Comparison of ENCODE assay signal across 23 cellular contexts in genomic region chrX:48664156-48664555, GRCh38. TPM values are rescaled to one million over a fixed set of nuclear protein-coding genes. Genes with fewer than 3 reads are reported as not detected.
A peak's percentile ranks its signal among the peaks of the same experiment; 100 is the strongest.
DNase-seq lines count a peak whose midpoint lies in the region; ATAC-seq and TF ChIP-seq lines count a peak whose summit lies in the region.
"Had no signal": no experiment of that assay in that cellular context is flagged by ENCODE, and none has a peak within 500 bp of the region (broad histone marks: within the 10 kb centered on the region; RNA-seq: fewer than 3 reads in every experiment).

No MANE protein-coding gene starts in this region.

- H3K4me3 ChIP-seq in OCI-LY7 (ENCODE audit: low read depth, low read length, poor library complexity, severe bottlenecking) (no peak overlapping the region), colonic mucosa (no peak overlapping the region), SK-N-SH (ENCODE audit: low read depth in 2 of 2, low read length in 1 of 2) (no peak overlapping the region)
- H3K4me3 ChIP-seq: BLaER1 had no signal

- H3K9ac ChIP-seq in colonic mucosa (ENCODE audit: low read depth in 2 of 2, low read length in 2 of 2) = no peak overlapping the region
- H3K9ac ChIP-seq in SK-N-SH = no peak overlapping the region
- H3K9ac ChIP-seq: BLaER1 had no signal

- H3K36me3 ChIP-seq in OCI-LY7 (ENCODE audit: insufficient read depth, low read length) (no peaks in the 10 kb centered on the region; the same call in 1 of the 2 replicates), colonic mucosa (no peaks in the 10 kb centered on the region), SK-N-SH (replicated peaks in 1 of 2; ENCODE audit: control insufficient read depth in 1 of 2, insufficient read depth in 2 of 2, low read length in 1 of 2) (no peaks in the 10 kb centered on the region)
- H3K36me3 ChIP-seq: BE2C, BLaER1 had no signal

- peaks cover 6% of the 10 kb centered on the region for H3K4me1 Mint-ChIP-seq in activated T-cell treated with anti-CD3 and anti-CD28 coated beads, Interleukin-2, amount 50 U/mL, for 72 hours (ENCODE audit: low read depth)
- H3K4me1 Mint-ChIP-seq in activated T-helper 17 cell treated with anti-CD3 and anti-CD28 coated beads, Interleukin-2, amount 50 U/mL, for 72 hours = peaks cover 6% of the 10 kb centered on the region
- peaks cover 12% of the 10 kb centered on the region for H3K4me1 Mint-ChIP-seq in stimulated activated effector memory CD8-positive, alpha-beta T cell treated with anti-CD3 and anti-CD28 coated beads, Interleukin-12 subunit alpha, Interleukin-12 subunit beta, amount 100 ng/mL, for 72 hours

- H2AFZ ChIP-seq in OCI-LY7 (ENCODE audit: low read length) = no peak overlapping the region
- H2AFZ ChIP-seq in SK-N-SH (ENCODE audit: low read depth) = no peak overlapping the region

- no TSS peak for BruUV-seq in OCI-LY7 (replicated peaks; lab: Mats Ljungman, UMichigan)

- H3K27ac ChIP-seq in OCI-LY7 (ENCODE audit: low read depth, low read length, poor library complexity, severe bottlenecking) (peak overlapping the region; percentile 28), colonic mucosa (no peak overlapping the region), SK-N-SH (ENCODE audit: low read depth in 2 of 2, low read length in 1 of 2) (no peak overlapping the region)
- H3K27ac ChIP-seq: BLaER1 had no signal

- H3F3A ChIP-seq in SK-N-SH (replicated peaks; ENCODE audit: insufficient read depth) = no peaks in the 10 kb centered on the region

- H3K4me2 ChIP-seq in OCI-LY7 (ENCODE audit: low read length) (no peak overlapping the region), SK-N-SH (no peak overlapping the region)
- H3K4me2 ChIP-seq: BLaER1 had no signal

- no peak for TF ChIP-seq EP300 in SK-N-SH (IDR thresholded peaks at IDR 0.05; ENCODE audit: borderline replicate concordance in 1 of 2, low read depth in 1 of 2, low read length in 1 of 2)

- TF ChIP-seq CTCF in OCI-LY7 (conservative IDR thresholded peaks at IDR 0.05; ENCODE audit: low read length) (no peak), colonic mucosa (IDR thresholded peaks at IDR 0.05) (no peak), SK-N-SH (IDR thresholded peaks at IDR 0.05) (no peak)

- H3K9me3 ChIP-seq in OCI-LY7 (ENCODE audit: low read length) = no peaks in the 10 kb centered on the region
- no peaks in the 10 kb centered on the region for H3K9me3 ChIP-seq in colonic mucosa
- H3K9me3 ChIP-seq in SK-N-SH = no peaks in the 10 kb centered on the region
- H3K9me3 ChIP-seq: BE2C had no signal

- WGBS in SK-N-SH (ENCODE audit: low lambda C conversion rate) = 53% methylated on average over 1 of the region's 1 CpG

- H3K9me3 Mint-ChIP-seq in activated T-cell treated with anti-CD3 and anti-CD28 coated beads, Interleukin-2, amount 50 U/mL, for 72 hours = no peaks in the 10 kb centered on the region
- H3K9me3 Mint-ChIP-seq in activated T-helper 17 cell treated with anti-CD3 and anti-CD28 coated beads, Interleukin-2, amount 50 U/mL, for 72 hours = no peaks in the 10 kb centered on the region
- no peaks in the 10 kb centered on the region for H3K9me3 Mint-ChIP-seq in stimulated activated effector memory CD8-positive, alpha-beta T cell treated with anti-CD3 and anti-CD28 coated beads, Interleukin-12 subunit alpha, Interleukin-12 subunit beta, amount 100 ng/mL, for 72 hours
- H3K9me3 Mint-ChIP-seq: CD4-positive, alpha-beta memory T cell; CD4-positive, CD25-positive, alpha-beta regulatory T cell; CD8-positive, alpha-beta memory T cell had no signal

- H4K20me1 ChIP-seq in OCI-LY7 (ENCODE audit: insufficient read depth, low read length) (no peaks in the 10 kb centered on the region), SK-N-SH (ENCODE audit: insufficient read depth) (no peaks in the 10 kb centered on the region)
- H4K20me1 ChIP-seq: BLaER1 had no signal

- H3K4me1 ChIP-seq in OCI-LY7 (ENCODE audit: insufficient read depth, low read length, poor library complexity, severe bottlenecking) = peaks cover 39% of the 10 kb centered on the region
- H3K4me1 ChIP-seq in colonic mucosa = no peaks in the 10 kb centered on the region
- H3K4me1 ChIP-seq in SK-N-SH (ENCODE audit: control insufficient read depth in 1 of 2, insufficient read depth in 2 of 2, low read depth in 1 of 2, low read length in 1 of 2) = no peaks in the 10 kb centered on the region
- H3K4me1 ChIP-seq: BE2C had no signal

- no peak for DNase-seq in activated T-cell treated with anti-CD3 and anti-CD28 coated beads, Interleukin-2, amount 50 U/mL, for 72 hours
- no peak for DNase-seq in activated T-cell treated with anti-CD3 and anti-CD28 coated beads, Interleukin-2, amount 50 U/mL, for 1 hour
- DNase-seq in OCI-LY7 (ENCODE audit: low spot score) = no peak
- no peak for DNase-seq in stimulated activated effector memory CD8-positive, alpha-beta T cell treated with anti-CD3 and anti-CD28 coated beads, Interleukin-12 subunit alpha, Interleukin-12 subunit beta, amount 100 ng/mL, for 72 hours (ENCODE audit: low spot score in 2 of 2)
- DNase-seq in stimulated activated CD4-positive, alpha-beta T cell treated with anti-CD3 and anti-CD28 coated beads, Interleukin-12 subunit alpha, Interleukin-12 subunit beta, amount 100 ng/mL, for 4 hours = no peak
- DNase-seq in colonic mucosa = no peak
- no peak for DNase-seq in SK-N-SH
- DNase-seq: 8988T; ACHN; BE2C; C1 segment of cervical spinal cord; CD4-positive, alpha-beta memory T cell; CD4-positive, CD25-positive, alpha-beta regulatory T cell; CD8-positive, alpha-beta memory T cell; COR-L47; DMS 273 treated with DMSO at 0.1 percent for 48 hours; DMS153; DMS79 treated with DMSO at 0.1 percent for 48 hours; GF-D8 had no signal

- H3K27ac Mint-ChIP-seq in activated T-cell treated with anti-CD3 and anti-CD28 coated beads, Interleukin-2, amount 50 U/mL, for 72 hours = peak overlapping the region; percentile 75
- H3K27ac Mint-ChIP-seq in activated T-helper 17 cell treated with anti-CD3 and anti-CD28 coated beads, Interleukin-2, amount 50 U/mL, for 72 hours = peak overlapping the region; percentile 48
- no peak overlapping the region for H3K27ac Mint-ChIP-seq in stimulated activated effector memory CD8-positive, alpha-beta T cell treated with anti-CD3 and anti-CD28 coated beads, Interleukin-12 subunit alpha, Interleukin-12 subunit beta, amount 100 ng/mL, for 72 hours
- H3K27ac Mint-ChIP-seq: CD14-positive monocyte; CD8-positive, alpha-beta memory T cell had no signal

- H3K27me3 ChIP-seq in colonic mucosa (no peaks in the 10 kb centered on the region), SK-N-SH (ENCODE audit: insufficient read depth) (no peaks in the 10 kb centered on the region; the same call in 1 of the 2 replicates)
- H3K27me3 ChIP-seq: BE2C had no signal

- no peak overlapping the region for H3K4me3 Mint-ChIP-seq in activated T-cell treated with anti-CD3 and anti-CD28 coated beads, Interleukin-2, amount 50 U/mL, for 72 hours
- no peak overlapping the region for H3K4me3 Mint-ChIP-seq in activated T-helper 17 cell treated with anti-CD3 and anti-CD28 coated beads, Interleukin-2, amount 50 U/mL, for 72 hours
- no peak overlapping the region for H3K4me3 Mint-ChIP-seq in stimulated activated effector memory CD8-positive, alpha-beta T cell treated with anti-CD3 and anti-CD28 coated beads, Interleukin-12 subunit alpha, Interleukin-12 subunit beta, amount 100 ng/mL, for 72 hours
- H3K4me3 Mint-ChIP-seq: CD14-positive monocyte; CD4-positive, alpha-beta memory T cell; CD4-positive, CD25-positive, alpha-beta regulatory T cell; CD8-positive, alpha-beta memory T cell had no signal

- ATAC-seq in activated T-cell treated with anti-CD3 and anti-CD28 coated beads, Interleukin-2, amount 50 U/mL, for 72 hours (replicated peaks in 1 of 2) = peak; percentile 40 to 81
- peak; percentile 43 for ATAC-seq in activated T-helper 17 cell treated with anti-CD3 and anti-CD28 coated beads, Interleukin-2, amount 50 U/mL, for 72 hours (replicated peaks)
- peak; percentile 66 for ATAC-seq in stimulated activated effector memory CD8-positive, alpha-beta T cell treated with anti-CD3 and anti-CD28 coated beads, Interleukin-12 subunit alpha, Interleukin-12 subunit beta, amount 100 ng/mL, for 72 hours

- H3K9me2 ChIP-seq in OCI-LY7 (ENCODE audit: insufficient read depth, low read length) = no peaks in the 10 kb centered on the region
- no peaks in the 10 kb centered on the region for H3K9me2 ChIP-seq in SK-N-SH

- POLR2A ChIA-PET in OCI-LY7 (lab: Charles Lee) = interaction anchor here (1.2 kb wide), 1 partner anchor 19 kb away, joined by 3 read pairs; the partner anchor contains the start of gene WAS
- POLR2A ChIA-PET in SK-N-SH (lab: Yijun Ruan, JAX) = no interaction called here

- CTCF ChIA-PET in OCI-LY7 (lab: Charles Lee; ENCODE audit: unreplicated experiment) (no interaction called here), SK-N-SH (lab: Yijun Ruan, JAX) (interaction anchor here (0.9 kb wide), 1 partner anchor 16 kb away, joined by 3 read pairs; no protein-coding TSS in a partner anchor)

- no peak for TF ChIP-seq RAD21 in SK-N-SH (IDR thresholded peaks at IDR 0.05; ENCODE audit: low read length)

- H3K36me3 Mint-ChIP-seq in activated T-cell treated with anti-CD3 and anti-CD28 coated beads, Interleukin-2, amount 50 U/mL, for 72 hours (ENCODE audit: insufficient read depth in 2 of 2) = peaks cover 0 to 1% of the 10 kb centered on the region in 2 donors
- H3K36me3 Mint-ChIP-seq in activated T-helper 17 cell treated with anti-CD3 and anti-CD28 coated beads, Interleukin-2, amount 50 U/mL, for 72 hours (ENCODE audit: low read depth) = no peaks in the 10 kb centered on the region
- H3K36me3 Mint-ChIP-seq in stimulated activated effector memory CD8-positive, alpha-beta T cell treated with anti-CD3 and anti-CD28 coated beads, Interleukin-12 subunit alpha, Interleukin-12 subunit beta, amount 100 ng/mL, for 72 hours = no peaks in the 10 kb centered on the region
- H3K36me3 Mint-ChIP-seq: CD14-positive monocyte; CD4-positive, alpha-beta memory T cell; CD4-positive, CD25-positive, alpha-beta regulatory T cell; CD8-positive, alpha-beta memory T cell had no signal

- H3K27me3 Mint-ChIP-seq in activated T-cell treated with anti-CD3 and anti-CD28 coated beads, Interleukin-2, amount 50 U/mL, for 72 hours (ENCODE audit: low read depth) = peaks cover 7% of the 10 kb centered on the region
- no peaks in the 10 kb centered on the region for H3K27me3 Mint-ChIP-seq in activated T-helper 17 cell treated with anti-CD3 and anti-CD28 coated beads, Interleukin-2, amount 50 U/mL, for 72 hours
- H3K27me3 Mint-ChIP-seq: CD4-positive, alpha-beta memory T cell; CD4-positive, CD25-positive, alpha-beta regulatory T cell had no signal

- intact Hi-C loops in OCI-LY7 (cut with micrococcal nuclease; ENCODE audit: unreplicated experiment) = no loop called here
- intact Hi-C loops in colonic mucosa (cut with DNase I) = no loop called here

- H3K79me2 ChIP-seq in OCI-LY7 (ENCODE audit: insufficient read depth, low read depth, low read length) (no peaks in the 10 kb centered on the region), SK-N-SH (ENCODE audit: insufficient read depth) (no peaks in the 10 kb centered on the region)

RNA-seq across cellular contexts. Expression of gene WAS, which starts 19.4 kb away (rescaled TPM):
- 10 to 100 TPM; 81.4 to 83.9 TPM for total RNA-seq in activated T-cell treated with anti-CD3 and anti-CD28 coated beads, Interleukin-2, amount 50 U/mL, for 72 hours
- 43.9 and 44.8 TPM in 2 replicates for total RNA-seq in OCI-LY7 (2014; rRNA removed; shearing (Covaris generic))
- total RNA-seq in OCI-LY7 (2022) (87.0 and 89.7 TPM in 2 replicates), colonic mucosa (1 to 10 TPM; 3.0 to 4.9 TPM)
- total RNA-seq in activated T-helper 17 cell treated with anti-CD3 and anti-CD28 coated beads, Interleukin-2, amount 50 U/mL, for 72 hours = 100 to 1,000 TPM in 1 of 2 donors, 10 to 100 TPM in 1; 96.8 to 102 TPM
- polyA plus RNA-seq in SK-N-SH (2012; rRNA removed) = 0.24 and 0.30 TPM in 2 replicates
- 0.06 and 0.14 TPM in 2 replicates for polyA plus RNA-seq in SK-N-SH (2012; cell fraction: cytosol; rRNA removed)
- polyA plus RNA-seq in SK-N-SH (2012; cell fraction: nucleus; rRNA removed) = 0.81 and 1.1 TPM in 2 replicates
- polyA plus RNA-seq: AG04450 had no signal

RNA-seq across cellular contexts. Expression of gene SUV39H1, which starts 32.4 kb away (rescaled TPM):
- 10 to 100 TPM; 29.4 to 34.8 TPM for total RNA-seq in activated T-cell treated with anti-CD3 and anti-CD28 coated beads, Interleukin-2, amount 50 U/mL, for 72 hours
- total RNA-seq in OCI-LY7 (2014; rRNA removed; shearing (Covaris generic)) = 21.1 and 27.0 TPM in 2 replicates
- total RNA-seq in OCI-LY7 (2022) (33.0 and 34.2 TPM in 2 replicates), colonic mucosa (10 to 100 TPM in 1 of 2 donors, 1 to 10 TPM in 1; 4.8 to 16.8 TPM)
- 10 to 100 TPM; 24.2 to 30.5 TPM for total RNA-seq in activated T-helper 17 cell treated with anti-CD3 and anti-CD28 coated beads, Interleukin-2, amount 50 U/mL, for 72 hours
- 6.3 and 8.5 TPM in 2 replicates for polyA plus RNA-seq in SK-N-SH (2012; rRNA removed)
- polyA plus RNA-seq in SK-N-SH (2012; cell fraction: cytosol; rRNA removed) = 3.4 and 5.4 TPM in 2 replicates
- 17.2 and 21.9 TPM in 2 replicates for polyA plus RNA-seq in SK-N-SH (2012; cell fraction: nucleus; rRNA removed)

Comparison
In these comparisons a context has a peak if more than half of its experiments do, and no peak if none do; other contexts are left out.
1. RNA of gene WAS, which starts 19.4 kb away (total RNA-seq): 96.8 to 102 TPM in activated T-helper 17 cell treated with anti-CD3 and anti-CD28 coated beads, Interleukin-2, amount 50 U/mL, for 72 hours, 43.9 to 89.7 TPM in OCI-LY7 and 81.4 to 83.9 TPM in activated T-cell treated with anti-CD3 and anti-CD28 coated beads, Interleukin-2, amount 50 U/mL, for 72 hours; 3.0 to 4.9 TPM in colonic mucosa; every median in the first group is over 4 times any median in the second.
2. Peak in every context shown above with its lines, with median percentiles within 50 percentile points of each other: ATAC-seq.